In genomic region chr15:74200394-74200793, GRCh38 we compare ENCODE assay signal across 12 cellular contexts. TPM values are rescaled to one million over a fixed set of nuclear protein-coding genes. Genes with fewer than 3 reads are reported as not detected.
DNase-seq lines count a peak whose midpoint lies in the region; ATAC-seq and TF ChIP-seq lines count a peak whose summit lies in the region.
"Had no signal": no experiment of that assay in that cellular context is flagged by ENCODE, and none has a peak within 500 bp of the region (broad histone marks: within the 10 kb centered on the region; RNA-seq: fewer than 3 reads in every experiment).

No MANE protein-coding gene starts in this region.

- H3K4me3 ChIP-seq in fibroblast of mammary gland (ENCODE audit: control insufficient read depth, low read depth, low read length) = no peak overlapping the region
- H3K4me3 ChIP-seq: coronary artery, lower lobe of right lung had no signal

- ATAC-seq in GM19455 (IDR thresholded peaks at IDR 0.05; ENCODE audit: unreplicated experiment) (no peak), HG02588 (IDR thresholded peaks at IDR 0.05; ENCODE audit: unreplicated experiment) (no peak)
- ATAC-seq: activated CD8-positive, alpha-beta T cell treated with anti-CD3 and anti-CD28 coated beads for 36 hours; lower lobe of right lung had no signal

- TF ChIP-seq CTCF in fibroblast of mammary gland (conservative IDR thresholded peaks at IDR 0.05; ENCODE audit: control insufficient read depth, insufficient read depth, low read depth, low read length) = no peak

- DNase-seq in GM04504 (ENCODE audit: low read depth) = peak; percentile 72
- peak; percentile 98 for DNase-seq in RPMI7951 (ENCODE audit: low read depth)
- peak; percentile 86 for DNase-seq in fibroblast of mammary gland (ENCODE audit: low read depth)
- peak; percentile 94 for DNase-seq in renal cortical epithelial cell (ENCODE audit: low read depth)
- DNase-seq in anterior cingulate cortex (lab: John Stamatoyannopoulos, UW) = no peak
- no peak for DNase-seq in COR-L47 (lab: John Stamatoyannopoulos, UW)
- DNase-seq: activated CD8-positive, alpha-beta T cell treated with anti-CD3 and anti-CD28 coated beads for 36 hours; lower lobe of right lung; NCI-H82 had no signal

RNA-seq across cellular contexts. Expression of gene STRA6, which starts 2.2 kb away (rescaled TPM):
- 95.7 and 114 TPM in 2 replicates for total RNA-seq in RPMI7951 (2014; rRNA removed; shearing (Covaris generic))
- total RNA-seq in renal cortical epithelial cell = 0.45 and 0.69 TPM in 2 replicates
- total RNA-seq: lower lobe of right lung had no signal

RNA-seq across cellular contexts. Expression of gene ISLR, which starts 26.9 kb away (rescaled TPM):
- 2.5 and 8.8 TPM in 2 replicates for total RNA-seq in RPMI7951 (2014; rRNA removed; shearing (Covaris generic))
- total RNA-seq in renal cortical epithelial cell = 0.30 TPM in 1 of 2 replicates, not detected in the other
- total RNA-seq: activated CD8-positive, alpha-beta T cell treated with anti-CD3 and anti-CD28 coated beads for 36 hours had no signal

RNA-seq across cellular contexts. Expression of gene CCDC33, which starts 35.7 kb away (rescaled TPM):
- 1.1 and 2.1 TPM in 2 replicates for total RNA-seq in RPMI7951 (2014; rRNA removed; shearing (Covaris generic))
- not detected in 2 replicates for total RNA-seq in renal cortical epithelial cell

Comparison
In these comparisons a context has a peak if more than half of its experiments do, and no peak if none do; other contexts are left out.
1. DNase-seq: peak in GM04504 (single experiment), RPMI7951 (single experiment), fibroblast of mammary gland (single experiment) and renal cortical epithelial cell (single experiment); none in anterior cingulate cortex (0 of 58) and COR-L47 (single experiment).
2. RNA of gene STRA6, which starts 2.2 kb away (total RNA-seq): 95.7 to 114 TPM in RPMI7951; 0.45 to 0.69 TPM in renal cortical epithelial cell; every median in the first group is over 10 times any median in the second.